In the genomic region with DNA sequence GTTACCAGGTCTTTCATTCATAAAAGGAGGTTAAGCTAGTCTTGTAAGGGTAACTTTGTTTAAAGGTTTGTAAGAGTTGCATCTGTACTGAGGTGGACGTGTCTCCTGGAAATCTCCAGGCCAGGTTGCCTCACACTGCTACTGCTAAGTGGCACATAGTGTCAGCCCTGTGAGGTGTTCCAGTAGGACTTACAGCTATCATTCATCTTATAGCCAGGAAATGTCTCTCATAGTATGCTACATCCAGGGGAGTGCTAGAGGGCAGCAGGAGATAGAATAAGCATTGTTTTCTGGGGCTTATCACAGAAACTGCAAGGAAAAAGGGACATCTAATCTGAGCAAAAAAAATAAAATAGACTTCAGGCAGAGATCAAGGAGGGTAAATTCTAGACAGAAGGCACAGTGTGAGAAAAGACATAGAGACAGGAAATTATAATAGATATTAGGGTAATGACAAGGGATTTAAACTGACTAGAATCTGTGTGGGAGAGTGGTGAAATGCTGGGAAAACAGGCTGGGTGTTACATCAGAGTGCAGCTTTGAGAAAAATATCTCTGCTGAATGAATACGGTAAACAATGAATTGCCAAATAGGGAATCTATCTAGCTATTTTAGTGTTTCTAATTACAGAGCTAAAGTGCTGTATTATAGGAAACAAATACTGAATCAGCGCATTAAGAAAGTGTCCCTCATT, we compare ENCODE assay signal across 14 cellular contexts.
DNase-seq lines count a peak whose midpoint lies in the region; ATAC-seq and TF ChIP-seq lines count a peak whose summit lies in the region.
"Had no signal": no experiment of that assay in that cellular context is flagged by ENCODE, and none has a peak within 500 bp of the region (broad histone marks: within the 10 kb centered on the region; RNA-seq: fewer than 3 reads in every experiment).

No MANE protein-coding gene starts in this region.

- no peaks in the 10 kb centered on the region for H3K36me3 ChIP-seq in CD4-positive, alpha-beta memory T cell (ENCODE audit: insufficient read depth, low read length)
- H3K36me3 ChIP-seq: BLaER1 had no signal

- no peaks in the 10 kb centered on the region for H3K27me3 ChIP-seq in dorsolateral prefrontal cortex
- H3K27me3 ChIP-seq in CD4-positive, alpha-beta memory T cell (ENCODE audit: insufficient read depth, low read length) = no peaks in the 10 kb centered on the region
- H3K27me3 ChIP-seq: BLaER1 had no signal

- peaks cover 0 to 7% of the 10 kb centered on the region in 2 donors for H3K36me3 Mint-ChIP-seq in CD4-positive, alpha-beta memory T cell
- no peaks in the 10 kb centered on the region for H3K36me3 Mint-ChIP-seq in activated naive CD4-positive, alpha-beta T cell treated with anti-CD3 and anti-CD28 coated beads for 36 hours (ENCODE audit: low read depth)

- H3K4me3 ChIP-seq in AG10803 (ENCODE audit: low read length) (no peak overlapping the region), dorsolateral prefrontal cortex (no peak overlapping the region)
- no peak overlapping the region for H3K4me3 ChIP-seq in CD4-positive, alpha-beta memory T cell (ENCODE audit: low read length in 2 of 2)
- H3K4me3 ChIP-seq: BLaER1 had no signal

- ATAC-seq in HG03432 (IDR thresholded peaks at IDR 0.05; ENCODE audit: unreplicated experiment) (peak; percentile 50), left lobe of liver (peak; percentile 92)

- no peaks in the 10 kb centered on the region for H3K4me1 ChIP-seq in CD4-positive, alpha-beta memory T cell (ENCODE audit: insufficient read depth, low read length)
- H3K4me1 ChIP-seq: BLaER1 had no signal

- CTCF ChIA-PET in CD4-positive, alpha-beta memory T cell (lab: Charles Lee; ENCODE audit: partially characterized antibody) = no interaction called here
- CTCF ChIA-PET in activated naive CD4-positive, alpha-beta T cell treated with anti-CD3 and anti-CD28 coated beads for 36 hours (lab: Charles Lee) = interaction anchor here (1.2 kb wide), 1 partner anchor 17 kb away, joined by 3 read pairs; no protein-coding TSS in a partner anchor

- peaks cover 0 to 7% (median 1%) of the 10 kb centered on the region in 8 donors for H3K9me3 Mint-ChIP-seq in CD4-positive, alpha-beta memory T cell
- H3K9me3 Mint-ChIP-seq in activated naive CD4-positive, alpha-beta T cell treated with anti-CD3 and anti-CD28 coated beads for 36 hours = peaks cover 3% of the 10 kb centered on the region

- H3K27me3 Mint-ChIP-seq in CD4-positive, alpha-beta memory T cell = no peaks in the 10 kb centered on the region
- no peaks in the 10 kb centered on the region for H3K27me3 Mint-ChIP-seq in activated naive CD4-positive, alpha-beta T cell treated with anti-CD3 and anti-CD28 coated beads for 36 hours (ENCODE audit: low read depth)

- H3K27ac Mint-ChIP-seq in CD4-positive, alpha-beta memory T cell = no peak overlapping the region
- no peak overlapping the region for H3K27ac Mint-ChIP-seq in activated naive CD4-positive, alpha-beta T cell treated with anti-CD3 and anti-CD28 coated beads for 36 hours

- no peak for TF ChIP-seq CTCF in AG10803 (conservative IDR thresholded peaks at IDR 0.05; ENCODE audit: low read length)
- no peak for TF ChIP-seq CTCF in dorsolateral prefrontal cortex (IDR thresholded peaks at IDR 0.05 in 54 of 56, conservative IDR thresholded peaks at IDR 0.05 in 2 of 56; ENCODE audit: low read depth in 1 of 56, partially characterized antibody in 56 of 56)

- intact Hi-C loops in dorsolateral prefrontal cortex (cut with DNase I) = no loop called here
- intact Hi-C loops in CD4-positive, alpha-beta memory T cell (cut with micrococcal nuclease) = no loop called here
- intact Hi-C loops in activated naive CD4-positive, alpha-beta T cell treated with anti-CD3 and anti-CD28 coated beads for 36 hours (cut with micrococcal nuclease) = no loop called here

- POLR2A ChIA-PET in CD4-positive, alpha-beta memory T cell (lab: Charles Lee; ENCODE audit: partially characterized antibody) = no interaction called here

- H3K27ac ChIP-seq in dorsolateral prefrontal cortex = no peak overlapping the region
- H3K27ac ChIP-seq in CD4-positive, alpha-beta memory T cell (ENCODE audit: low read depth, low read length) = no peak overlapping the region
- H3K27ac ChIP-seq: BLaER1 had no signal

- H3K4me1 Mint-ChIP-seq in CD4-positive, alpha-beta memory T cell = no peaks in the 10 kb centered on the region
- H3K4me1 Mint-ChIP-seq in activated naive CD4-positive, alpha-beta T cell treated with anti-CD3 and anti-CD28 coated beads for 36 hours (ENCODE audit: low read depth) = no peaks in the 10 kb centered on the region

- DNase-seq in AG10803 (ENCODE audit: low read depth) (peak; percentile 33), cerebellum (ENCODE audit: low spot score) (peak; percentile 11), left lobe of liver (ENCODE audit: low spot score) (no peak), dorsolateral prefrontal cortex (no peak), NCI-H1436 (lab: John Stamatoyannopoulos, UW) (no peak)
- DNase-seq in CD4-positive, alpha-beta memory T cell = no peak
- DNase-seq in activated naive CD4-positive, alpha-beta T cell treated with anti-CD3 and anti-CD28 coated beads for 36 hours = no peak
- DNase-seq: activated CD4-positive, alpha-beta T cell treated with anti-CD3 and anti-CD28 coated beads, Interleukin-2, amount 50 U/mL, for 1 hour; NCI-H1436 treated with DMSO at 0.1 percent for 48 hours; stimulated activated CD4-positive, alpha-beta T cell treated with anti-CD3 and anti-CD28 coated beads, Interleukin-4, amount 100 ng/mL, for 1 hour; stimulated activated naive CD4-positive, alpha-beta T cell; SW 1271 had no signal

- no peaks in the 10 kb centered on the region for H3K9me3 ChIP-seq in CD4-positive, alpha-beta memory T cell (ENCODE audit: control insufficient read depth in 1 of 2, low read length in 2 of 2)
- H3K9me3 ChIP-seq: BLaER1 had no signal

- H3K4me3 Mint-ChIP-seq in CD4-positive, alpha-beta memory T cell = no peak overlapping the region
- H3K4me3 Mint-ChIP-seq in activated naive CD4-positive, alpha-beta T cell treated with anti-CD3 and anti-CD28 coated beads for 36 hours = no peak overlapping the region

Comparison
In these comparisons a context has a peak if more than half of its experiments do, and no peak if none do; other contexts are left out.
1. DNase-seq: peak in AG10803 (single experiment) and cerebellum (single experiment); none in left lobe of liver (single experiment), dorsolateral prefrontal cortex (0 of 10), CD4-positive, alpha-beta memory T cell (0 of 5), NCI-H1436 (single experiment) and activated naive CD4-positive, alpha-beta T cell treated with anti-CD3 and anti-CD28 coated beads for 36 hours (single experiment).